Comparison of ENCODE assay signal across 8 cellular contexts in genomic region chr7:114081606-114082425, GRCh38.
A peak's percentile ranks its signal among the peaks of the same experiment; 100 is the strongest.
DNase-seq lines count a peak whose midpoint lies in the region; ATAC-seq and TF ChIP-seq lines count a peak whose summit lies in the region.

No MANE protein-coding gene starts in this region.

- intact Hi-C loops in activated T-helper 2 cell treated with anti-CD3 and anti-CD28 coated beads, Interferon-gamma antibody, Interleukin-2, Interleukin-4, amounts not matched to agents 10 μg/mL and 5 μg/mL and 100 μg/mL, durations not matched to agents 14 hours and 24 hours and 36 hours (cut with micrococcal nuclease): loop anchor here (1.0 to 10.0 kb wide), 3 partner anchors 323 to 1828 kb away; no protein-coding TSS in a partner anchor

- H3K27ac Mint-ChIP-seq in activated T-helper 2 cell treated with anti-CD3 and anti-CD28 coated beads, Interferon-gamma antibody, Interleukin-2, Interleukin-4, amounts not matched to agents 10 μg/mL and 5 μg/mL and 100 μg/mL, durations not matched to agents 14 hours and 24 hours and 36 hours: no peak overlapping the region

- no peaks in the 10 kb centered on the region for H3K36me3 Mint-ChIP-seq in activated T-helper 2 cell treated with anti-CD3 and anti-CD28 coated beads, Interferon-gamma antibody, Interleukin-2, Interleukin-4, amounts not matched to agents 10 μg/mL and 5 μg/mL and 100 μg/mL, durations not matched to agents 14 hours and 24 hours and 36 hours (ENCODE audit: low read depth)

- no peak overlapping the region for H3K4me3 ChIP-seq in choroid plexus epithelial cell (ENCODE audit: low read depth, low read length)

- no peak for ATAC-seq in HG03097 (IDR thresholded peaks at IDR 0.05; ENCODE audit: low FRiP score, unreplicated experiment)

- H3K9me3 Mint-ChIP-seq in activated T-helper 2 cell treated with anti-CD3 and anti-CD28 coated beads, Interferon-gamma antibody, Interleukin-2, Interleukin-4, amounts not matched to agents 10 μg/mL and 5 μg/mL and 100 μg/mL, durations not matched to agents 14 hours and 24 hours and 36 hours: no peaks in the 10 kb centered on the region

- DNase-seq in AML-193 (lab: John Stamatoyannopoulos, UW) (peak; percentile 29 to 53), H4 (ENCODE audit: low spot score) (peak; percentile 66), NCI-H748 (lab: John Stamatoyannopoulos, UW; ENCODE audit: unreplicated experiment) (peak; percentile 77), choroid plexus epithelial cell (ENCODE audit: low read depth) (peak; percentile 85), midbrain (lab: John Stamatoyannopoulos, UW) (peak; percentile 65), occipital lobe (lab: John Stamatoyannopoulos, UW) (no peak)
- DNase-seq in activated T-helper 2 cell treated with anti-CD3 and anti-CD28 coated beads, Interferon-gamma antibody, Interleukin-2, Interleukin-4, amounts not matched to agents 10 μg/mL and 5 μg/mL and 100 μg/mL, durations not matched to agents 14 hours and 24 hours and 36 hours (ENCODE audit: low spot score): no peak

- TF ChIP-seq CTCF in choroid plexus epithelial cell (conservative IDR thresholded peaks at IDR 0.05; ENCODE audit: low read depth, low read length): peak; percentile 57

- no peak overlapping the region for H3K4me3 Mint-ChIP-seq in activated T-helper 2 cell treated with anti-CD3 and anti-CD28 coated beads, Interferon-gamma antibody, Interleukin-2, Interleukin-4, amounts not matched to agents 10 μg/mL and 5 μg/mL and 100 μg/mL, durations not matched to agents 14 hours and 24 hours and 36 hours (ENCODE audit: low read depth)

- peaks cover 68% of the 10 kb centered on the region for H3K27me3 Mint-ChIP-seq in activated T-helper 2 cell treated with anti-CD3 and anti-CD28 coated beads, Interferon-gamma antibody, Interleukin-2, Interleukin-4, amounts not matched to agents 10 μg/mL and 5 μg/mL and 100 μg/mL, durations not matched to agents 14 hours and 24 hours and 36 hours (ENCODE audit: low read depth)

- H3K4me1 Mint-ChIP-seq in activated T-helper 2 cell treated with anti-CD3 and anti-CD28 coated beads, Interferon-gamma antibody, Interleukin-2, Interleukin-4, amounts not matched to agents 10 μg/mL and 5 μg/mL and 100 μg/mL, durations not matched to agents 14 hours and 24 hours and 36 hours (ENCODE audit: low read depth): peaks cover 31% of the 10 kb centered on the region

Comparison
In these comparisons a context has a peak if more than half of its experiments do, and no peak if none do; other contexts are left out.
1. DNase-seq: peak in AML-193 (2 of 2), H4 (single experiment), NCI-H748 (single experiment), choroid plexus epithelial cell (single experiment) and midbrain (single experiment); none in occipital lobe (single experiment) and activated T-helper 2 cell treated with anti-CD3 and anti-CD28 coated beads, Interferon-gamma antibody, Interleukin-2, Interleukin-4, amounts not matched to agents 10 μg/mL and 5 μg/mL and 100 μg/mL, durations not matched to agents 14 hours and 24 hours and 36 hours (single experiment).